Comparison of ENCODE assay signal across 8 cellular contexts in the genomic region with DNA sequence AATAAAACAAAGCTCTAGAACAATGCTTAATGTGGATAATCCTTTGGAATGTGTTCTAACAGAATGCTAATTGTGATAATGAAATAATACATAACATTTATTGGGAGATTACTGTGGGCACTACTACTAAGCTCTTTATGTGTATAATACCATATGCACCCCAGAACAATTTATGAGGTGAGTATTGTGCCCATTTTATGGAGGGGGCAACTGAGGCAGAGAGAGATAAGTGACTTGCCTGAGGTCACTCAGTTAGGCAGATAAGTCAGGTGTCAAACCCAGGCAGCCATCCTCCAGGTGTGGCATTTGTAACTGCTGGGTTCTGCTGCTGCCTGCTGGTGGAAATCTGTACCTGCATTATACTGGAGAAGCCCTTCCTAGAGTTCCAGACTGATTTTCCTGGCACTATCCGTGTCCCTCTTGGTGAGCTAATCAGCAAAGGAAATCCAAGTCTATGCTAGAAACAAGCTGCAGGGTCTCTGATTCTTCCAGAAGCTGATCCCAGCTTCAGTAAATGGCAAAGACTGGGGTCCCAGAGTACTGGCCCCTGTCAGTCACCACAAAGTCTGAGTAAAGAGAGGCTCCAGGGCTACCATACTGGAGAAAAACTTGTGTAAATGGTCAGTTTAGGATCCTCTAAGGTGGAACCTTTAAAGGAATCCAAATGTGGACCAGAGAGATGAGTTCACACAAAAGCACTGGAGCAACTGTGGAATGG. TPM values are rescaled to one million over a fixed set of nuclear protein-coding genes. Genes with fewer than 3 reads are reported as not detected.
A peak's percentile ranks its signal among the peaks of the same experiment; 100 is the strongest.
DNase-seq lines count a peak whose midpoint lies in the region; ATAC-seq and TF ChIP-seq lines count a peak whose summit lies in the region.

No MANE protein-coding gene starts in this region.

- no peaks in the 10 kb centered on the region for H4K20me1 ChIP-seq in Loucy (ENCODE audit: insufficient read depth, low read length, poor library complexity, severe bottlenecking)

- H3K27ac Mint-ChIP-seq in WTC11, result no peak overlapping the region

- peak; percentile 75 for DNase-seq in ELF-1 (ENCODE audit: low read depth, low spot score)
- peak; percentile 72 for DNase-seq in WTC11 (ENCODE audit: low spot score)
- DNase-seq in iPS-NIHi11 (ENCODE audit: low spot score), result peak; percentile 73
- peak in 1 of 2 donors; percentile 43 for DNase-seq in uterus
- DNase-seq in activated CD4-positive, CD25-positive, alpha-beta regulatory T cell (lab: John Stamatoyannopoulos, UW), result no peak

- H3K9me3 Mint-ChIP-seq in WTC11, result no peaks in the 10 kb centered on the region

- no peaks in the 10 kb centered on the region for H3K27me3 Mint-ChIP-seq in WTC11 (ENCODE audit: low read depth)

- TF ChIP-seq CTCF in Loucy (conservative IDR thresholded peaks at IDR 0.05; ENCODE audit: low read length), result peak; percentile 66
- TF ChIP-seq CTCF in WTC11 (IDR thresholded peaks at IDR 0.05), result peak; percentile 74
- TF ChIP-seq CTCF in uterus (IDR thresholded peaks at IDR 0.05), result peak; percentile 58 to 85 (median 68)

- H3K4me1 ChIP-seq in Loucy (ENCODE audit: insufficient read depth, low read length, poor library complexity, severe bottlenecking) (no peaks in the 10 kb centered on the region), uterus (no peaks in the 10 kb centered on the region)

- H3K27me3 ChIP-seq in Loucy (ENCODE audit: insufficient read depth, low read length, poor library complexity, severe bottlenecking), result no peaks in the 10 kb centered on the region
- no peaks in the 10 kb centered on the region for H3K27me3 ChIP-seq in uterus

- no peak for TF ChIP-seq POLR2A in uterus (IDR thresholded peaks at IDR 0.05)

- H3K4me3 ChIP-seq in Loucy (ENCODE audit: low read length, poor library complexity, severe bottlenecking) (no peak overlapping the region), uterus (no peak overlapping the region)

- no peaks in the 10 kb centered on the region for H3K9me2 ChIP-seq in Loucy (replicated peaks; ENCODE audit: low read depth, low read length)

- H3K9me3 ChIP-seq in Loucy (ENCODE audit: insufficient read depth, low read depth, low read length) (no peaks in the 10 kb centered on the region), uterus (no peaks in the 10 kb centered on the region)

- H3F3A ChIP-seq in Loucy (ENCODE audit: low read depth), result no peaks in the 10 kb centered on the region

- no peak overlapping the region for H3K4me3 Mint-ChIP-seq in WTC11

- H3K36me3 ChIP-seq in Loucy (ENCODE audit: insufficient read depth, low read length), result no peaks in the 10 kb centered on the region
- H3K36me3 ChIP-seq in uterus, result no peaks in the 10 kb centered on the region

- ATAC-seq in WTC11, result peak; percentile 83
- ATAC-seq in HG03442 (IDR thresholded peaks at IDR 0.05; ENCODE audit: unreplicated experiment), result no peak
- no peak for ATAC-seq in HG02870 (IDR thresholded peaks at IDR 0.05; ENCODE audit: unreplicated experiment)

- CTCF ChIA-PET in WTC11 (lab: Charles Lee), result interaction anchor here (0.6 to 3.1 kb wide), 13 partner anchors 19 to 374 kb away, joined by 3 to 18 read pairs (median 4); a partner anchor contains a TSS

- no peak overlapping the region for H2AFZ ChIP-seq in Loucy (ENCODE audit: low read length)

- H3K4me2 ChIP-seq in Loucy (ENCODE audit: low read depth, low read length, poor library complexity, severe bottlenecking), result no peak overlapping the region

- H3K4me1 Mint-ChIP-seq in WTC11, result peaks cover 8% of the 10 kb centered on the region

- no peak overlapping the region for H3K9ac ChIP-seq in Loucy (ENCODE audit: low read depth, low read length, poor library complexity, severe bottlenecking)

- H3K27ac ChIP-seq in uterus, result no peak overlapping the region

- intact Hi-C loops in uterus (cut with DNase I; ENCODE audit: low total_unique reads), result loop anchor here (10.0 kb wide), 1 partner anchor 137 kb away; no protein-coding TSS in a partner anchor

- POLR2A ChIA-PET in WTC11 (lab: Charles Lee), result no interaction called here

- H3K79me2 ChIP-seq in Loucy (ENCODE audit: insufficient read depth, low read length), result no peaks in the 10 kb centered on the region

- no peaks in the 10 kb centered on the region for H3K36me3 Mint-ChIP-seq in WTC11

TF ChIP-seq in WTC11, 78 proteins besides CTCF, POLR2A, EP300 and RAD21:
- TF ChIP-seq, protein P1, sequence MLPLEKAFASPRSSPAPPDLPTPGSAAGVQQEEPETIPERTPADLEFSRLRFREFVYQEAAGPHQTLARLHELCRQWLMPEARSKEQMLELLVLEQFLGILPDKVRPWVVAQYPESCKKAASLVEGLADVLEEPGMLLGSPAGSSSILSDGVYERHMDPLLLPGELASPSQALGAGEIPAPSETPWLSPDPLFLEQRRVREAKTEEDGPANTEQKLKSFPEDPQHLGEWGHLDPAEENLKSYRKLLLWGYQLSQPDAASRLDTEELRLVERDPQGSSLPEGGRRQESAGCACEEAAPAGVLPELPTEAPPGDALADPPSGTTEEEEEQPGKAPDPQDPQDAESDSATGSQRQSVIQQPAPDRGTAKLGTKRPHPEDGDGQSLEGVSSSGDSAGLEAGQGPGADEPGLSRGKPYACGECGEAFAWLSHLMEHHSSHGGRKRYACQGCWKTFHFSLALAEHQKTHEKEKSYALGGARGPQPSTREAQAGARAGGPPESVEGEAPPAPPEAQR (CRISPR knock-in tag; IDR thresholded peaks at IDR 0.05), result no peak
- TF ChIP-seq GTF2I (CRISPR knock-in tag; conservative IDR thresholded peaks at IDR 0.05), result peak; percentile 94

RNA-seq across cellular contexts. Expression of a gene that starts 22.6 kb away (rescaled TPM):
- 53.3 to 60.3 TPM (median 58.6 TPM) in 3 replicates for total RNA-seq in WTC11 (2021)
- 100 to 1,000 TPM in 1 of 4 donors, 10 to 100 TPM in 3; 14.9 to 119 (median 37.0) TPM for total RNA-seq in uterus

Comparison
In these comparisons a context has a peak if more than half of its experiments do, and no peak if none do; other contexts are left out.
1. DNase-seq: peak in ELF-1 (single experiment), WTC11 (single experiment) and iPS-NIHi11 (single experiment); none in activated CD4-positive, CD25-positive, alpha-beta regulatory T cell (0 of 4).
2. Peak in every context shown above with its lines, with median percentiles within 50 percentile points of each other: CTCF ChIP-seq.